In genomic region chr6:13336553-13336952, GRCh38 we compare ENCODE assay signal across 8 cellular contexts. TPM values are rescaled to one million over a fixed set of nuclear protein-coding genes. Genes with fewer than 3 reads are reported as not detected.
DNase-seq lines count a peak whose midpoint lies in the region; ATAC-seq and TF ChIP-seq lines count a peak whose summit lies in the region.

No MANE protein-coding gene starts in this region.

- H3K4me1 Mint-ChIP-seq in activated T-cell treated with anti-CD3 and anti-CD28 coated beads, Interleukin-2, amount 50 U/mL, for 4 hours (ENCODE audit: low read depth): peaks cover 13% of the 10 kb centered on the region
- no peaks in the 10 kb centered on the region for H3K4me1 Mint-ChIP-seq in nephron

- intact Hi-C loops in Panc1 (cut with micrococcal nuclease; ENCODE audit: unreplicated experiment): loop anchor here (5.0 to 10.0 kb wide), 3 partner anchors 201 to 422 kb away; partner anchors contain the start of gene SIRT5

- peaks cover 7% of the 10 kb centered on the region; the same call in 1 of the 2 replicates for H3K27me3 ChIP-seq in Panc1 (ENCODE audit: control insufficient read depth, insufficient read depth, low read length)

- in situ Hi-C loops in Panc1 (cut with HindIII; ENCODE audit: low pct_unique_long_range_greater_than_20kb, low sequenced_read_pairs): no loop called here

- POLR2A ChIA-PET in Panc1 (lab: Charles Lee): no interaction called here

- no peaks in the 10 kb centered on the region for H3K9me3 Mint-ChIP-seq in activated T-cell treated with anti-CD3 and anti-CD28 coated beads, Interleukin-2, amount 50 U/mL, for 4 hours
- H3K9me3 Mint-ChIP-seq in nephron: peaks cover 9% of the 10 kb centered on the region

- BruUV-seq in Panc1 (replicated peaks; lab: Mats Ljungman, UMichigan): no TSS peak

- peak; percentile 88 for ATAC-seq in Panc1
- ATAC-seq in activated T-cell treated with anti-CD3 and anti-CD28 coated beads, Interleukin-2, amount 50 U/mL, for 4 hours: peak; percentile 78
- no peak for ATAC-seq in HG02973 (IDR thresholded peaks at IDR 0.05; ENCODE audit: unreplicated experiment)

- peak overlapping the region in 1 of 3 experiments; percentile 12 for H3K27ac Mint-ChIP-seq in nephron

- H3K27ac ChIP-seq in Panc1 (ENCODE audit: low read length): no peak overlapping the region

- TF ChIP-seq CTCF in Panc1 (IDR thresholded peaks at IDR 0.05) (peak; percentile 90), nephron (IDR thresholded peaks at IDR 0.05; ENCODE audit: unreplicated experiment in 3 of 3) (peak; percentile 89 to 96 (median 93))

- H3K36me3 Mint-ChIP-seq in activated T-cell treated with anti-CD3 and anti-CD28 coated beads, Interleukin-2, amount 50 U/mL, for 4 hours (ENCODE audit: insufficient read depth): no peaks in the 10 kb centered on the region
- H3K36me3 Mint-ChIP-seq in nephron (ENCODE audit: low read depth): no peaks in the 10 kb centered on the region

- H3K4me1 ChIP-seq in Panc1 (ENCODE audit: control insufficient read depth, insufficient read depth, low read length): no peaks in the 10 kb centered on the region

- no peak overlapping the region for H3K4me3 Mint-ChIP-seq in activated T-cell treated with anti-CD3 and anti-CD28 coated beads, Interleukin-2, amount 50 U/mL, for 4 hours
- H3K4me3 Mint-ChIP-seq in nephron: no peak overlapping the region

- CTCF ChIA-PET in Panc1 (lab: Charles Lee): no interaction called here

- DNase-seq in DMS53 (lab: John Stamatoyannopoulos, UW) (peak; percentile 80), LHCN-M2 (ENCODE audit: low read depth) (peak; percentile 69), Panc1 (ENCODE audit: low read depth, low spot score) (peak; percentile 48), fibroblast of gingiva (ENCODE audit: low read depth) (peak; percentile 94)
- DNase-seq in activated T-cell treated with anti-CD3 and anti-CD28 coated beads, Interleukin-2, amount 50 U/mL, for 4 hours: peak; percentile 71
- DNase-seq in stimulated activated naive CD4-positive, alpha-beta T cell treated with Interleukin-2 at 50 U/mL for 16 hours (lab: John Stamatoyannopoulos, UW): peak; percentile 71

- H3K9me3 ChIP-seq in Panc1 (ENCODE audit: control insufficient read depth, insufficient read depth, low read depth, low read length): no peaks in the 10 kb centered on the region

- no peaks in the 10 kb centered on the region for H3K36me3 ChIP-seq in Panc1 (ENCODE audit: control insufficient read depth, insufficient read depth, low read length)

- H3K27me3 Mint-ChIP-seq in activated T-cell treated with anti-CD3 and anti-CD28 coated beads, Interleukin-2, amount 50 U/mL, for 4 hours (ENCODE audit: low read depth): no peaks in the 10 kb centered on the region
- H3K27me3 Mint-ChIP-seq in nephron (ENCODE audit: low read depth): peaks cover 3% of the 10 kb centered on the region

- no peak overlapping the region for H3K4me3 ChIP-seq in Panc1 (ENCODE audit: low read depth in 2 of 2, low read length in 2 of 2)

RNA-seq across cellular contexts. Expression of gene TBC1D7, which starts 8.2 kb away (rescaled TPM):
- 10.6 and 18.1 TPM in 2 replicates for total RNA-seq in LHCN-M2 (2014; rRNA removed)
- 22.1 TPM for polyA plus RNA-seq in LHCN-M2 (2012)
- total RNA-seq in Panc1 (2021; ENCODE audit: unreplicated experiment): 27.0 TPM
- 23.9 TPM for polyA plus RNA-seq in Panc1 (2012; ENCODE audit: insufficient read length)
- 10 to 100 TPM; 12.9 to 18.4 (median 15.5) TPM for total RNA-seq in activated T-cell treated with anti-CD3 and anti-CD28 coated beads, Interleukin-2, amount 50 U/mL, for 4 hours
